Comparison of ENCODE assay signal across 13 cellular contexts in the genomic region with DNA sequence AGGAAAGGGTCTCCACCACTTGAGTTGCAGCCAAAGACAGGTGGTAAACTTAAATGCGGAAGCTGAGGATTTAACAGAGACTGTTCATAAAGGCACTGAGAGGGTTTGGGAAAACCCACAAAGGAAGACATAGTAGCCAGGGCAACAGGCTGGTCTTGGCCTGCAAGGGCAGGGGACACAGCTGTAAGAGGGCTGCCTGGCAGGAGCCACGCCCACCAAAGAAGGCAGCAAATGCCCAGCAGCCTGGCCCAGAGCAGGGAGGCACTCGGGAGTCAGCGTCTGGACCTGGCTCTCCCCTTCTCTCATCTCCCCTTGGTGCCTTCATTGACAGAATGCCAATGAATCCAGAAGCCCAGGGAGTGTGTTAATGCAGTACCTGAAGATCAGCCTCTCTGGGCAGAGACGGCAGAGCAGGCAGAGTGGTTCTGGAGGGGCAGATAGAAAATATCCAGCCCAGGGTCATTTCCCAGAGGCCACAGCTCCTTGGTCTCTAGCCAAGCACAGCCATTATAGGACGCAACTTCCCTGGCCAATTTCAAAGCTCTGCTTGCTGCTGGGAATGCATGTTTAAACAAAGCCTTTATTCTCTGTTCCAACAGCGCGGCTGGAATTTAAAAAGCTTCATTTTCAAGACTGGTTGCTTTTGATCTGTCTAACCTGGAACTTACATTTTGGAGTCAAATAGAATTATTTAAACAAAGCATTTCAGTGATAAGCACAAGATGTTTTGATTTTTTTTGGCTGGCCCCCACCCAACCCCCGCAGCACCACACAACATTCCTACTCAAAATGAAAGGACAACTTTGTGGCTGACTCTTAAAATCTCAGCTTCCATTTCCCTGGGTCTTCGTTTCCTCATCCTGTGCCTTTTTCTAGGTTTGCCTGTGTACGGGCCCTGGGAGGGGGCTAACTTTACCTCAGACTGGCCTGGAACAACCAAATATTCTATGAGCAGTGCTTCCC.
DNase-seq lines count a peak whose midpoint lies in the region; ATAC-seq and TF ChIP-seq lines count a peak whose summit lies in the region.
"Had no signal": no experiment of that assay in that cellular context is flagged by ENCODE, and none has a peak within 500 bp of the region (broad histone marks: within the 10 kb centered on the region; RNA-seq: fewer than 3 reads in every experiment).

No MANE protein-coding gene starts in this region.

- H3K4me3 Mint-ChIP-seq in nephron: no peak overlapping the region
- H3K4me3 Mint-ChIP-seq: naive B cell, type B pancreatic cell had no signal

- no peaks in the 10 kb centered on the region for H3K27me3 Mint-ChIP-seq in nephron (ENCODE audit: low read depth)
- H3K27me3 Mint-ChIP-seq: type B pancreatic cell had no signal

- peak overlapping the region in 2 of 3 experiments; percentile 26 to 84 for H3K27ac Mint-ChIP-seq in nephron
- H3K27ac Mint-ChIP-seq: naive B cell, type B pancreatic cell had no signal

- H2AFZ ChIP-seq in fibroblast of lung (ENCODE audit: low read length): no peak overlapping the region

- ATAC-seq in omental fat pad (ENCODE audit: low FRiP score): no peak

- H4K20me1 ChIP-seq in fibroblast of lung (ENCODE audit: control insufficient read depth, extremely low read depth, insufficient read depth, low read length): no peaks in the 10 kb centered on the region

- TF ChIP-seq CTCF in fibroblast of lung (conservative IDR thresholded peaks at IDR 0.05 in 1 of 2, IDR thresholded peaks at IDR 0.05 in 1 of 2; ENCODE audit: low read depth in 1 of 2, low read length in 2 of 2): no peak
- TF ChIP-seq CTCF in nephron (IDR thresholded peaks at IDR 0.05; ENCODE audit: unreplicated experiment in 3 of 3): no peak
- TF ChIP-seq CTCF in omental fat pad (IDR thresholded peaks at IDR 0.05): no peak

- no peak overlapping the region for H3K9ac ChIP-seq in fibroblast of lung (ENCODE audit: insufficient read depth, low read length)

- H3K36me3 ChIP-seq in SJCRH30 (no peaks in the 10 kb centered on the region), fibroblast of lung (ENCODE audit: control insufficient read depth, insufficient read depth, low read length) (no peaks in the 10 kb centered on the region)
- H3K36me3 ChIP-seq: cardiac muscle cell had no signal

- H3K27ac ChIP-seq in SJCRH30: peak overlapping the region; percentile 56
- H3K27ac ChIP-seq in fibroblast of lung (ENCODE audit: insufficient read depth, low read length): no peak overlapping the region
- H3K27ac ChIP-seq: cardiac muscle cell had no signal

- no peaks in the 10 kb centered on the region for H3K9me3 Mint-ChIP-seq in nephron
- H3K9me3 Mint-ChIP-seq: type B pancreatic cell had no signal

- H3K4me1 ChIP-seq in SJCRH30 (peaks cover 22% of the 10 kb centered on the region), fibroblast of lung (ENCODE audit: control insufficient read depth, extremely low read depth, insufficient read depth, low read length) (no peaks in the 10 kb centered on the region)

- no peaks in the 10 kb centered on the region for H3K9me3 ChIP-seq in SJCRH30 (replicated peaks)
- no peaks in the 10 kb centered on the region for H3K9me3 ChIP-seq in fibroblast of lung (ENCODE audit: control insufficient read depth, insufficient read depth, low read depth, low read length)

- no peaks in the 10 kb centered on the region for H3K79me2 ChIP-seq in fibroblast of lung (ENCODE audit: control insufficient read depth, insufficient read depth, low read length)

- H3K4me2 ChIP-seq in fibroblast of lung (ENCODE audit: extremely low read depth, insufficient read depth, low read length): peak overlapping the region; percentile 19

- H3K4me3 ChIP-seq in SJCRH30: peak overlapping the region; percentile 17
- peak overlapping the region in 1 of 4 experiments; percentile 22 for H3K4me3 ChIP-seq in fibroblast of lung (replicated peaks in 1 of 4; ENCODE audit: control extremely low read depth in 1 of 4, insufficient read depth in 1 of 4, low read depth in 3 of 4, low read length in 4 of 4)
- H3K4me3 ChIP-seq: cardiac muscle cell had no signal

- DNase-seq in Ammon's horn (ENCODE audit: low spot score) (peak; percentile 58), SJCRH30 (peak; percentile 71 to 80), fibroblast of lung (ENCODE audit: low read depth in 2 of 2) (peak; percentile 13 to 23), omental fat pad (ENCODE audit: low spot score) (no peak), dedifferentiated amniotic fluid mesenchymal stem cell (ENCODE audit: extremely low spot score) (no peak), DMS53 treated with DMSO at 0.1 percent for 48 hours (lab: John Stamatoyannopoulos, UW; ENCODE audit: unreplicated experiment) (no peak)
- DNase-seq in stimulated activated naive CD4-positive, alpha-beta T cell (lab: John Stamatoyannopoulos, UW): no peak
- DNase-seq: naive B cell; stimulated activated CD4-positive, alpha-beta T cell treated with anti-CD3 and anti-CD28 coated beads, Interleukin-1b, Interleukin-23, amount 100 ng/mL, for 48 hours; T1000 had no signal

- no peaks in the 10 kb centered on the region for H3K27me3 ChIP-seq in SJCRH30
- H3K27me3 ChIP-seq in fibroblast of lung (ENCODE audit: control insufficient read depth, insufficient read depth, low read length): no peaks in the 10 kb centered on the region
- H3K27me3 ChIP-seq: cardiac muscle cell had no signal

- no peaks in the 10 kb centered on the region for H3K36me3 Mint-ChIP-seq in nephron (ENCODE audit: low read depth)
- H3K36me3 Mint-ChIP-seq: type B pancreatic cell had no signal

- peaks cover 27% of the 10 kb centered on the region for H3K4me1 Mint-ChIP-seq in nephron

Comparison
In these comparisons a context has a peak if more than half of its experiments do, and no peak if none do; other contexts are left out.
1. DNase-seq: peak in Ammon's horn (single experiment), SJCRH30 (2 of 2) and fibroblast of lung (2 of 2); none in omental fat pad (single experiment), stimulated activated naive CD4-positive, alpha-beta T cell (0 of 6), dedifferentiated amniotic fluid mesenchymal stem cell (single experiment) and DMS53 treated with DMSO at 0.1 percent for 48 hours (single experiment).